1 cellular context compared by ENCODE assay signal in genomic region chr1:54421101-54421504, GRCh38.
TF ChIP-seq lines count a peak whose summit lies in the region.

No MANE protein-coding gene starts in this region.

TF ChIP-seq in HepG2, 621 proteins besides CTCF, POLR2A, EP300 and RAD21 (continued from another document):
- TF ChIP-seq, protein P1, sequence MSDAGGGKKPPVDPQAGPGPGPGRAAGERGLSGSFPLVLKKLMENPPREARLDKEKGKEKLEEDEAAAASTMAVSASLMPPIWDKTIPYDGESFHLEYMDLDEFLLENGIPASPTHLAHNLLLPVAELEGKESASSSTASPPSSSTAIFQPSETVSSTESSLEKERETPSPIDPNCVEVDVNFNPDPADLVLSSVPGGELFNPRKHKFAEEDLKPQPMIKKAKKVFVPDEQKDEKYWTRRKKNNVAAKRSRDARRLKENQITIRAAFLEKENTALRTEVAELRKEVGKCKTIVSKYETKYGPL (CRISPR knock-in tag; IDR thresholded peaks at IDR 0.05) = no peak
- TF ChIP-seq EED (CRISPR knock-in tag; IDR thresholded peaks at IDR 0.05) (no peak), SOX6 (IDR thresholded peaks at IDR 0.05) (no peak), SOX6 (CRISPR knock-in tag; IDR thresholded peaks at IDR 0.05) (no peak), ZNF446 (CRISPR knock-in tag; IDR thresholded peaks at IDR 0.05) (no peak), ZBTB42 (CRISPR knock-in tag; IDR thresholded peaks at IDR 0.05) (no peak), ZNF556 (CRISPR knock-in tag; IDR thresholded peaks at IDR 0.05; ENCODE audit: borderline replicate concordance) (no peak), ZNF703 (CRISPR knock-in tag; IDR thresholded peaks at IDR 0.05; ENCODE audit: borderline replicate concordance) (no peak), CBX2 (IDR thresholded peaks at IDR 0.05; ENCODE audit: low read depth, low read length) (no peak), CBX2 (CRISPR knock-in tag; IDR thresholded peaks at IDR 0.05; ENCODE audit: low read depth) (no peak), REPIN1 (CRISPR knock-in tag; IDR thresholded peaks at IDR 0.05; ENCODE audit: borderline replicate concordance, low read depth) (no peak), ZBTB49 (CRISPR knock-in tag; IDR thresholded peaks at IDR 0.05; ENCODE audit: borderline replicate concordance) (no peak), HDAC6 (IDR thresholded peaks at IDR 0.05; ENCODE audit: low read depth, low read length) (no peak)
- TF ChIP-seq, protein P2, sequence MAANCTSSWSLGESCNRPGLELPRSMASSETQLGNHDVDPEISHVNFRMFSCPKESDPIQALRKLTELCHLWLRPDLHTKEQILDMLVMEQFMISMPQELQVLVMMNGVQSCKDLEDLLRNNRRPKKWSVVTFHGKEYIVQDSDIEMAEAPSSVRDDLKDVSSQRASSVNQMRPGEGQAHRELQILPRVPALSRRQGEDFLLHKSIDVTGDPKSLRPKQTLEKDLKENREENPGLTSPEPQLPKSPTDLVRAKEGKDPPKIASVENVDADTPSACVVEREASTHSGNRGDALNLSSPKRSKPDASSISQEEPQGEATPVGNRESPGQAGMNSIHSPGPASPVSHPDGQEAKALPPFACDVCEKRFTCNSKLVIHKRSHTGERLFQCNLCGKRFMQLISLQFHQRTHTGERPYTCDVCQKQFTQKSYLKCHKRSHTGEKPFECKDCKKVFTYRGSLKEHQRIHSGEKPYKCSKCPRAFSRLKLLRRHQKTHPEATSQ (CRISPR knock-in tag; IDR thresholded peaks at IDR 0.05; ENCODE audit: borderline replicate concordance) = no peak
- TF ChIP-seq, protein P3, sequence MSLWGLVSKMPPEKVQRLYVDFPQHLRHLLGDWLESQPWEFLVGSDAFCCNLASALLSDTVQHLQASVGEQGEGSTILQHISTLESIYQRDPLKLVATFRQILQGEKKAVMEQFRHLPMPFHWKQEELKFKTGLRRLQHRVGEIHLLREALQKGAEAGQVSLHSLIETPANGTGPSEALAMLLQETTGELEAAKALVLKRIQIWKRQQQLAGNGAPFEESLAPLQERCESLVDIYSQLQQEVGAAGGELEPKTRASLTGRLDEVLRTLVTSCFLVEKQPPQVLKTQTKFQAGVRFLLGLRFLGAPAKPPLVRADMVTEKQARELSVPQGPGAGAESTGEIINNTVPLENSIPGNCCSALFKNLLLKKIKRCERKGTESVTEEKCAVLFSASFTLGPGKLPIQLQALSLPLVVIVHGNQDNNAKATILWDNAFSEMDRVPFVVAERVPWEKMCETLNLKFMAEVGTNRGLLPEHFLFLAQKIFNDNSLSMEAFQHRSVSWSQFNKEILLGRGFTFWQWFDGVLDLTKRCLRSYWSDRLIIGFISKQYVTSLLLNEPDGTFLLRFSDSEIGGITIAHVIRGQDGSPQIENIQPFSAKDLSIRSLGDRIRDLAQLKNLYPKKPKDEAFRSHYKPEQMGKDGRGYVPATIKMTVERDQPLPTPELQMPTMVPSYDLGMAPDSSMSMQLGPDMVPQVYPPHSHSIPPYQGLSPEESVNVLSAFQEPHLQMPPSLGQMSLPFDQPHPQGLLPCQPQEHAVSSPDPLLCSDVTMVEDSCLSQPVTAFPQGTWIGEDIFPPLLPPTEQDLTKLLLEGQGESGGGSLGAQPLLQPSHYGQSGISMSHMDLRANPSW (CRISPR knock-in tag; IDR thresholded peaks at IDR 0.05; ENCODE audit: borderline replicate concordance) = no peak
